10 cellular contexts compared by ENCODE assay signal in genomic region chr17:353213-353837, GRCh38. TPM values are rescaled to one million over a fixed set of nuclear protein-coding genes. Genes with fewer than 3 reads are reported as not detected.
DNase-seq lines count a peak whose midpoint lies in the region; ATAC-seq and TF ChIP-seq lines count a peak whose summit lies in the region.
"Had no signal": no experiment of that assay in that cellular context is flagged by ENCODE, and none has a peak within 500 bp of the region (broad histone marks: within the 10 kb centered on the region; RNA-seq: fewer than 3 reads in every experiment).

No MANE protein-coding gene starts in this region.

- H3K27ac Mint-ChIP-seq in neural crest cell (ENCODE audit: unreplicated experiment) (peak overlapping the region; percentile 55), type B pancreatic cell (peak overlapping the region; percentile 95)
- H3K27ac Mint-ChIP-seq: activated T-cell treated with anti-CD3 and anti-CD28 coated beads, Interleukin-2, amount 50 U/mL, for 72 hours had no signal

- peaks cover 12% of the 10 kb centered on the region for H3K4me1 ChIP-seq in endocrine pancreas (ENCODE audit: control insufficient read depth, insufficient read depth, low read length)

- H3K4me3 Mint-ChIP-seq in neural crest cell (no peak overlapping the region), type B pancreatic cell (peak overlapping the region; percentile 79)
- H3K4me3 Mint-ChIP-seq: activated T-cell treated with anti-CD3 and anti-CD28 coated beads, Interleukin-2, amount 50 U/mL, for 72 hours had no signal

- TF ChIP-seq CTCF in neural crest cell (conservative IDR thresholded peaks at IDR 0.05) (no peak), type B pancreatic cell (conservative IDR thresholded peaks at IDR 0.05) (no peak)

- H3K4me1 Mint-ChIP-seq in neural crest cell (peaks cover 27% of the 10 kb centered on the region), type B pancreatic cell (ENCODE audit: unreplicated experiment) (peaks cover 48% of the 10 kb centered on the region)

- H3K36me3 ChIP-seq in endocrine pancreas (ENCODE audit: control insufficient read depth, insufficient read depth, low read length), result no peaks in the 10 kb centered on the region

- DNase-seq in activated effector memory CD4-positive, alpha-beta T cell treated with anti-CD3 and anti-CD28 coated beads, Interleukin-2, amount 50 U/mL, for 16 hours, result peak; percentile 33
- no peak for DNase-seq in activated effector memory CD4-positive, alpha-beta T cell treated with Interleukin-2 at 50 U/mL for 16 hours
- DNase-seq in neural crest cell (ENCODE audit: low read depth, low spot score) (no peak), type B pancreatic cell (ENCODE audit: extremely low spot score, unreplicated experiment) (no peak), cerebellar nuclear complex (lab: John Stamatoyannopoulos, UW) (no peak)
- DNase-seq: activated T-cell treated with anti-CD3 and anti-CD28 coated beads, Interleukin-2, amount 50 U/mL, for 72 hours; OCI-M1 had no signal

- peaks cover 5% of the 10 kb centered on the region for H3K27me3 Mint-ChIP-seq in neural crest cell (ENCODE audit: low read depth)
- no peaks in the 10 kb centered on the region for H3K27me3 Mint-ChIP-seq in type B pancreatic cell

- peak overlapping the region; percentile 76 for H3K9ac ChIP-seq in endocrine pancreas (ENCODE audit: control insufficient read depth, insufficient read depth, low read length)

- H3K9me3 Mint-ChIP-seq in neural crest cell (no peaks in the 10 kb centered on the region), type B pancreatic cell (no peaks in the 10 kb centered on the region)

- H3K4me3 ChIP-seq in endocrine pancreas (ENCODE audit: control insufficient read depth, insufficient read depth, low read length), result peak overlapping the region; percentile 37

- H3K27me3 ChIP-seq in endocrine pancreas (ENCODE audit: control insufficient read depth, insufficient read depth, low read length), result no peaks in the 10 kb centered on the region

- no peak for ATAC-seq in GM21576 (IDR thresholded peaks at IDR 0.05; ENCODE audit: unreplicated experiment)
- no peak for ATAC-seq in HG03175 (IDR thresholded peaks at IDR 0.05; ENCODE audit: unreplicated experiment)
- ATAC-seq: activated T-cell treated with anti-CD3 and anti-CD28 coated beads, Interleukin-2, amount 50 U/mL, for 72 hours had no signal

- no peaks in the 10 kb centered on the region for H3K9me3 ChIP-seq in endocrine pancreas (ENCODE audit: control insufficient read depth, low read length)

- peaks cover 7% of the 10 kb centered on the region for H3K36me3 Mint-ChIP-seq in neural crest cell (ENCODE audit: low read depth)
- peaks cover 7% of the 10 kb centered on the region for H3K36me3 Mint-ChIP-seq in type B pancreatic cell

RNA-seq across cellular contexts. Expression of gene RPH3AL, which starts 0.7 kb away (rescaled TPM):
- total RNA-seq in neural crest cell (1.9 and 2.1 TPM in 2 replicates), type B pancreatic cell (ENCODE audit: low replicate concordance) (13.5 and 14.9 TPM in 2 replicates)
